ENCODE assay signal across 8 cellular contexts in genomic region chr1:1574721-1575537, GRCh38. TPM values are rescaled to one million over a fixed set of nuclear protein-coding genes. Genes with fewer than 3 reads are reported as not detected.
DNase-seq lines count a peak whose midpoint lies in the region; TF ChIP-seq lines count a peak whose summit lies in the region.

SSU72 (minus strand) TSS chr1:1574863; CDS start chr1:1574557, 306 bp downstream.

- no peaks in the 10 kb centered on the region for H3K9me3 ChIP-seq in neural progenitor cell (ENCODE audit: low read depth)
- no peaks in the 10 kb centered on the region for H3K9me3 ChIP-seq in stomach smooth muscle (ENCODE audit: control insufficient read depth in 2 of 2, low read length in 2 of 2)

- H3K79me2 ChIP-seq in neural progenitor cell (ENCODE audit: low read depth) = peaks cover 51% of the 10 kb centered on the region

- no peak for TF ChIP-seq CTCF in fibroblast of villous mesenchyme (IDR thresholded peaks at IDR 0.05; ENCODE audit: insufficient read depth, low read depth, low read length)
- TF ChIP-seq CTCF in neural progenitor cell (IDR thresholded peaks at IDR 0.05) = no peak

- H3K36me3 ChIP-seq in neural progenitor cell (no peaks in the 10 kb centered on the region), stomach smooth muscle (ENCODE audit: control insufficient read depth in 2 of 2, insufficient read depth in 2 of 2, low read length in 2 of 2) (peaks cover 0 to 2% of the 10 kb centered on the region in 2 donors)

- H3K27ac ChIP-seq in neural progenitor cell (peak within 1 kb of the TSS; percentile 97), stomach smooth muscle (ENCODE audit: low read length) (peak within 1 kb of the TSS; percentile 100)

- peak within 1 kb of the TSS; percentile 100 for H3K4me2 ChIP-seq in neural progenitor cell

- H3K9ac ChIP-seq in neural progenitor cell (peak within 1 kb of the TSS; percentile 97), stomach smooth muscle (ENCODE audit: low read length in 2 of 2) (peak within 1 kb of the TSS; percentile 100)

- peaks cover 8% of the 10 kb centered on the region for H3K27me3 Mint-ChIP-seq in neural progenitor cell (ENCODE audit: insufficient read depth, low read depth)

- H3K4me3 ChIP-seq in fibroblast of villous mesenchyme (ENCODE audit: low read depth, low read length) = peak within 1 kb of the TSS; percentile 96
- peak within 1 kb of the TSS; percentile 100 for H3K4me3 ChIP-seq in neural progenitor cell
- peak within 1 kb of the TSS; percentile 95 to 96 for H3K4me3 ChIP-seq in stomach smooth muscle (ENCODE audit: low read length in 2 of 2)

- H3K4me1 ChIP-seq in neural progenitor cell (peaks cover 4% of the 10 kb centered on the region), stomach smooth muscle (ENCODE audit: control insufficient read depth, insufficient read depth, low read length) (peaks cover 19% of the 10 kb centered on the region)

- H3K27me3 ChIP-seq in neural progenitor cell (peaks cover 17% of the 10 kb centered on the region), stomach smooth muscle (ENCODE audit: control insufficient read depth in 1 of 2, insufficient read depth in 2 of 2, low read length in 2 of 2) (no peaks in the 10 kb centered on the region)

- H3K36me3 Mint-ChIP-seq in neural progenitor cell = peaks cover 9% of the 10 kb centered on the region

- peaks cover 38% of the 10 kb centered on the region for H4K20me1 ChIP-seq in neural progenitor cell (ENCODE audit: low read depth)

- peak; percentile 96 for TF ChIP-seq POLR2A in Raji (IDR thresholded peaks at IDR 0.05; ENCODE audit: insufficient read depth, low read depth, low read length)

- peak; percentile 89 for DNase-seq in EH (ENCODE audit: low read depth)
- peak; percentile 69 for DNase-seq in GOT3 (lab: John Stamatoyannopoulos, UW)
- DNase-seq in LHCN-M2 (ENCODE audit: low read depth) = peak; percentile 88
- DNase-seq in activated effector memory CD4-positive, alpha-beta T cell treated with anti-CD3 and anti-CD28 coated beads, Interleukin-2, amount 50 U/mL, for 16 hours = peak; percentile 98
- peak; percentile 94 for DNase-seq in fibroblast of villous mesenchyme (ENCODE audit: low read depth)
- peak; percentile 98 for DNase-seq in neural progenitor cell (ENCODE audit: low spot score)

- peak within 1 kb of the TSS; percentile 92 for H2AFZ ChIP-seq in neural progenitor cell (replicated peaks)

- peaks cover 18% of the 10 kb centered on the region for H3K4me1 Mint-ChIP-seq in neural progenitor cell

- peaks cover 25% of the 10 kb centered on the region for H3F3A ChIP-seq in neural progenitor cell (ENCODE audit: low read depth)

- peak within 1 kb of the TSS; percentile 98 for H3K27ac Mint-ChIP-seq in neural progenitor cell

- peak within 1 kb of the TSS; percentile 99 for H3K4me3 Mint-ChIP-seq in neural progenitor cell

- no peaks in the 10 kb centered on the region for H3K9me3 Mint-ChIP-seq in neural progenitor cell

RNA-seq across cellular contexts. Expression of gene SSU72, which starts in this region (rescaled TPM):
- total RNA-seq in LHCN-M2 (2014; rRNA removed) (72.5 and 80.6 TPM in 2 replicates), fibroblast of villous mesenchyme (58.7 and 68.6 TPM in 2 replicates), neural progenitor cell (ENCODE audit: low replicate concordance) (82.5 and 94.1 TPM in 2 replicates)
- polyA plus RNA-seq in LHCN-M2 (2012) = 108 TPM

Comparison
In these comparisons a context has a peak if more than half of its experiments do, and no peak if none do; other contexts are left out.
1. Peak in every context shown above with its lines: DNase-seq, H3K4me3 ChIP-seq and H3K27ac ChIP-seq.